Comparison of ENCODE assay signal across 14 cellular contexts in the genomic region with DNA sequence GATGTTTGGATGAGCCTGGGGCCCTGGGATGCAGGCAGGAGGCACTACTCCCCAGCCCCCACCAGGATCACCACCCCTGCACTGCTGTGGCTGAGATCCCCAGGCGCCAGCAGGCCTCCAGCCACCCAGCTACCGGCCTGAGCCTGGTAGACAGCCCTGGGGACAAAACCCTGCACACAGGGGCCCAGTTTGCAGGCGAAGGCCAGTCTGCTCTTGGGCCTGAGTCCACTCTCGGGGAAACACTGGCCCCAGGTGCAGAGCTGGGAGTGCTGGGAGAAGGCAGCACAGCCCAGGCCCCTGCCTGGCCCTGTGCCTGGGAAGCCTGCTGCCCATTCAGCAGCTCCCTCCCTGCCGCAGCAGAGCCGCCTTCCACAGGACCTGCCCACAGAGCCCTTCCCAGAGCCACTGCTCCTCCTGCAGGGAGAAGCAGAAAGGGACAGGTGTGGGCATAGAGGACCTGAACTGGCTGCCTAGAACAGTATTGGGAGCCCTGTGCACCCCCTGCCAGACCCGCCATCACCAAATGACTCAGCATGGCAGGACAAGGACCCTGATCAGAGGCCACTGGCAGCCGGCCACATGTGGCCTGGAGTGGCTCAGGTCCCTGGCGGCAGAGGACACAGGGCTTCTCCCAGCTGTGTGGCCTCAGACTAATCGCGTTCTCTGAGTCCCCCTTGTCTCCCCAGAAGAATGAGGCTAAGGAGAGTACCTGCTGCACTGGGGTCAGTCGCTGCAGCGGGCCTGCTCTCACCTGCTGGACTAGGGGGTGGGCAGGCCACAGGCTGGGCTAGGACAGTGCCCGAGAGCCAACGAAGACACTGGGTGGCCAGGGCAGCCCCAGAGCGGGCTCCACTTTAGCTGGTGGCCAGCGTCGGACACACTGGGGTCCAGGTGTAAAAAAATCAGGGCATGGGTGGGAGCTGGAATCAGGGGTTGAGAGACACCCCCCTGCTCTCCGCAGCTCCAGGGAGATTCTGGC. TPM values are rescaled to one million over a fixed set of nuclear protein-coding genes. Genes with fewer than 3 reads are reported as not detected.
A peak's percentile ranks its signal among the peaks of the same experiment; 100 is the strongest.
DNase-seq lines count a peak whose midpoint lies in the region; ATAC-seq and TF ChIP-seq lines count a peak whose summit lies in the region.
"Had no signal": no experiment of that assay in that cellular context is flagged by ENCODE, and none has a peak within 500 bp of the region (broad histone marks: within the 10 kb centered on the region; RNA-seq: fewer than 3 reads in every experiment).

No MANE protein-coding gene starts in this region.

- peak in 1 of 12 donors; percentile 9 for TF ChIP-seq CTCF in heart left ventricle (IDR thresholded peaks at IDR 0.05)
- no peak for TF ChIP-seq CTCF in fibroblast of lung (conservative IDR thresholded peaks at IDR 0.05 in 1 of 2, IDR thresholded peaks at IDR 0.05 in 1 of 2; ENCODE audit: low read depth in 1 of 2, low read length in 2 of 2)
- TF ChIP-seq CTCF in transverse colon (IDR thresholded peaks at IDR 0.05) = peak in 4 of 5 experiments; percentile 21 to 54 (median 34)
- no peak for TF ChIP-seq CTCF in psoas muscle (IDR thresholded peaks at IDR 0.05)

- H3K9ac ChIP-seq in fibroblast of lung (ENCODE audit: insufficient read depth, low read length) = no peak overlapping the region

- 65 to 72% (median 70%) methylated on average over 16 to 19 of the region's 19 CpGs for WGBS in heart left ventricle, 4 donors
- WGBS in transverse colon (ENCODE audit: low coverage in 1 of 2), 2 donors = 77% methylated on average over 17 of the region's 19 CpGs; no CpG with 5 or more reads in 1 of the 2 donors
- WGBS in psoas muscle, 3 donors = 62 to 70% (median 68%) methylated on average over 19 of the region's 19 CpGs

- no peak overlapping the region for H3K4me3 ChIP-seq in heart left ventricle
- no peak overlapping the region for H3K4me3 ChIP-seq in fibroblast of lung (replicated peaks in 1 of 4; ENCODE audit: control extremely low read depth in 1 of 4, insufficient read depth in 1 of 4, low read depth in 3 of 4, low read length in 4 of 4)
- no peak overlapping the region for H3K4me3 ChIP-seq in transverse colon
- H3K4me3 ChIP-seq in psoas muscle = no peak overlapping the region
- H3K4me3 ChIP-seq: dorsolateral prefrontal cortex had no signal

- peaks cover 0 to 8% (median under 1%) of the 10 kb centered on the region in 9 donors for H3K36me3 ChIP-seq in heart left ventricle
- no peaks in the 10 kb centered on the region for H3K36me3 ChIP-seq in fibroblast of lung (ENCODE audit: control insufficient read depth, insufficient read depth, low read length)
- H3K36me3 ChIP-seq in transverse colon = no peaks in the 10 kb centered on the region
- H3K36me3 ChIP-seq in psoas muscle (ENCODE audit: insufficient read depth in 1 of 2, low read depth in 1 of 2) = peaks cover 0 to 8% of the 10 kb centered on the region in 2 donors

- H3K4me1 ChIP-seq in heart left ventricle (peaks cover 0 to 12% (median 7%) of the 10 kb centered on the region in 12 donors), fibroblast of lung (ENCODE audit: control insufficient read depth, extremely low read depth, insufficient read depth, low read length) (no peaks in the 10 kb centered on the region), transverse colon (peaks cover 4 to 14% (median 8%) of the 10 kb centered on the region in 4 donors), psoas muscle (peaks cover 3% of the 10 kb centered on the region)

- in situ Hi-C loops in transverse colon (cut with MboI; ENCODE audit: low pct_ligation_motif_present in 1 of 4, low pct_unique_long_range_greater_than_20kb in 1 of 4, low sequenced_read_pairs in 3 of 4) = loop anchor here in 1 of 4 donors (5.0 kb wide), 1 partner anchor 70 kb away; no protein-coding TSS in a partner anchor

- H3K9me3 ChIP-seq in heart left ventricle = no peaks in the 10 kb centered on the region
- no peaks in the 10 kb centered on the region for H3K9me3 ChIP-seq in fibroblast of lung (ENCODE audit: control insufficient read depth, insufficient read depth, low read depth, low read length)
- H3K9me3 ChIP-seq in transverse colon = no peaks in the 10 kb centered on the region
- no peaks in the 10 kb centered on the region for H3K9me3 ChIP-seq in psoas muscle

- TF ChIP-seq POLR2A in heart left ventricle (IDR thresholded peaks at IDR 0.05) (no peak), transverse colon (IDR thresholded peaks at IDR 0.05) (no peak)

- H3K4me2 ChIP-seq in fibroblast of lung (ENCODE audit: extremely low read depth, insufficient read depth, low read length) = no peak overlapping the region

- intact Hi-C loops in heart left ventricle (cut with DNase I) (loop anchor here in 1 of 10 donors (5.0 kb wide), 1 partner anchor 70 kb away; no protein-coding TSS in a partner anchor), left cardiac atrium (cut with DNase I) (no loop called here), transverse colon (cut with DNase I; ENCODE audit: low total_unique reads) (no loop called here), psoas muscle (cut with DNase I) (loop anchor here (5.0 to 10.0 kb wide), 2 partner anchors 70 to 318 kb away; a partner anchor contains a TSS)

- DNase-seq in heart left ventricle = peak in 1 of 5 donors; percentile 54
- no peak for DNase-seq in left cardiac atrium
- peak; percentile 69 for DNase-seq in RPMI8226
- peak; percentile 5 to 23 for DNase-seq in fibroblast of lung (ENCODE audit: low read depth in 2 of 2)
- DNase-seq in transverse colon = peak; percentile 66
- DNase-seq in AG08395 (ENCODE audit: low spot score) = no peak
- DNase-seq in hepatic stellate cell (ENCODE audit: low spot score) = no peak
- DNase-seq in psoas muscle = no peak
- DNase-seq: activated T-cell treated with anti-CD3 and anti-CD28 coated beads, Interleukin-2, amount 50 U/mL, for 24 hours; dorsolateral prefrontal cortex; NCI-H187; T-helper 2 cell had no signal

- H3K27ac ChIP-seq in heart left ventricle = no peak overlapping the region
- no peak overlapping the region for H3K27ac ChIP-seq in fibroblast of lung (ENCODE audit: insufficient read depth, low read length)
- no peak overlapping the region for H3K27ac ChIP-seq in transverse colon
- no peak overlapping the region for H3K27ac ChIP-seq in psoas muscle
- H3K27ac ChIP-seq: dorsolateral prefrontal cortex had no signal

- H2AFZ ChIP-seq in fibroblast of lung (ENCODE audit: low read length) = no peak overlapping the region

- no peaks in the 10 kb centered on the region for H3K79me2 ChIP-seq in fibroblast of lung (ENCODE audit: control insufficient read depth, insufficient read depth, low read length)

- H3K27me3 ChIP-seq in heart left ventricle (no peaks in the 10 kb centered on the region), fibroblast of lung (ENCODE audit: control insufficient read depth, insufficient read depth, low read length) (no peaks in the 10 kb centered on the region), transverse colon (no peaks in the 10 kb centered on the region), psoas muscle (ENCODE audit: insufficient read depth in 3 of 3, low read length in 2 of 3) (no peaks in the 10 kb centered on the region)
- H3K27me3 ChIP-seq: dorsolateral prefrontal cortex had no signal

- peak in 3 of 4 donors; percentile 7 to 51 (median 15) for ATAC-seq in heart left ventricle
- no peak for ATAC-seq in left cardiac atrium
- no peak for ATAC-seq in psoas muscle

- no peaks in the 10 kb centered on the region for H4K20me1 ChIP-seq in fibroblast of lung (ENCODE audit: control insufficient read depth, extremely low read depth, insufficient read depth, low read length)

- TF ChIP-seq EP300 in transverse colon (IDR thresholded peaks at IDR 0.05; ENCODE audit: low read depth) = no peak

RNA-seq across cellular contexts. Expression of a gene that starts 10.7 kb away (rescaled TPM):
- total RNA-seq in heart left ventricle (10 to 100 TPM; 12.4 to 49.2 (median 31.1) TPM), left cardiac atrium (10 to 100 TPM; 23.6 to 30.8 TPM), fibroblast of lung (5.6 and 7.1 TPM in 2 replicates), transverse colon (10 to 100 TPM; 13.9 to 56.5 (median 29.3) TPM), psoas muscle (10 to 100 TPM; 44.2 to 65.3 (median 53.2) TPM)
- polyA plus RNA-seq in heart left ventricle (10 to 100 TPM; 48.4 to 70.2 TPM), fibroblast of lung (21.4 and 25.6 TPM in 2 replicates), psoas muscle (10 to 100 TPM; 50.4 to 83.4 (median 76.1) TPM)
- polyA plus RNA-seq in fibroblast of lung (2012) = 28.2 and 34.8 TPM in 2 replicates
- polyA minus RNA-seq in fibroblast of lung (ENCODE audit: low replicate concordance) = 42.3 and 45.5 TPM in 2 replicates

RNA-seq across cellular contexts. Expression of a gene that starts 14.1 kb away (rescaled TPM):
- not detected for total RNA-seq in heart left ventricle
- not detected for polyA plus RNA-seq in heart left ventricle
- not detected for total RNA-seq in left cardiac atrium
- not detected in 2 replicates for total RNA-seq in fibroblast of lung
- not detected in 2 replicates for polyA plus RNA-seq in fibroblast of lung
- not detected in 2 replicates for polyA plus RNA-seq in fibroblast of lung (2012)
- polyA minus RNA-seq in fibroblast of lung (ENCODE audit: low replicate concordance) = not detected in 2 replicates
- total RNA-seq in transverse colon = 1 to 10 TPM in 2 of 4 donors, under 1 TPM in 1, not detected in 1; 1.00 to 4.4 (median 1.1) TPM
- total RNA-seq in psoas muscle = not detected
- polyA plus RNA-seq in psoas muscle = not detected
- total RNA-seq: dorsolateral prefrontal cortex, posterior vena cava had no signal
- polyA plus RNA-seq: CD14-positive monocyte had no signal

RNA-seq across cellular contexts. Expression of a gene that starts 22.1 kb away (rescaled TPM):
- total RNA-seq in heart left ventricle = 100 to 1,000 TPM; 117 to 279 (median 216) TPM
- polyA plus RNA-seq in heart left ventricle = 100 to 1,000 TPM in 1 of 2 donors, 10 to 100 TPM in 1; 86.5 to 180 TPM
- 10 to 100 TPM; 33.4 to 78.2 TPM for total RNA-seq in left cardiac atrium
- not detected in 2 replicates for total RNA-seq in fibroblast of lung
- polyA plus RNA-seq in fibroblast of lung = not detected in 2 replicates
- polyA plus RNA-seq in fibroblast of lung (2012) = 0.05 TPM in 1 of 2 replicates, not detected in the other
- not detected in 2 replicates for polyA minus RNA-seq in fibroblast of lung (ENCODE audit: low replicate concordance)
- under 1 TPM in 1 of 4 donors, not detected in 3; 0.55 TPM for total RNA-seq in transverse colon
- 100 to 1,000 TPM; 205 to 296 (median 233) TPM for total RNA-seq in psoas muscle
- polyA plus RNA-seq in psoas muscle = 100 to 1,000 TPM; 116 to 315 (median 188) TPM
- total RNA-seq: posterior vena cava had no signal
- polyA plus RNA-seq: CD14-positive monocyte had no signal

RNA-seq across cellular contexts. Expression of a gene that starts 27.0 kb away (rescaled TPM):
- total RNA-seq in heart left ventricle (1,000 to 10,000 TPM in 2 of 9 donors, 100 to 1,000 TPM in 7; 316 to 1,519 (median 542) TPM), left cardiac atrium (100 to 1,000 TPM; 411 to 435 TPM), fibroblast of lung (149 TPM in 2 replicates), transverse colon (100 to 1,000 TPM; 137 to 496 (median 250) TPM), psoas muscle (100 to 1,000 TPM; 350 to 465 (median 373) TPM)
- polyA plus RNA-seq in heart left ventricle (1,000 to 10,000 TPM in 1 of 2 donors, 100 to 1,000 TPM in 1; 732 to 1,618 TPM), fibroblast of lung (123 and 152 TPM in 2 replicates), psoas muscle (100 to 1,000 TPM; 753 to 870 (median 797) TPM)
- 198 and 264 TPM in 2 replicates for polyA plus RNA-seq in fibroblast of lung (2012)
- 113 and 143 TPM in 2 replicates for polyA minus RNA-seq in fibroblast of lung (ENCODE audit: low replicate concordance)

RNA-seq across cellular contexts. Expression of a gene that starts 32.3 kb away (rescaled TPM):
- total RNA-seq in heart left ventricle = 1,000 to 10,000 TPM in 4 of 9 donors, 100 to 1,000 TPM in 5; 673 to 1,554 (median 968) TPM
- polyA plus RNA-seq in heart left ventricle = 1,000 to 10,000 TPM; 1,419 to 2,484 TPM
- 1,000 to 10,000 TPM; 1,152 to 1,209 TPM for total RNA-seq in left cardiac atrium
- total RNA-seq in fibroblast of lung = 2,596 and 3,027 TPM in 2 replicates
- 1,683 and 2,648 TPM in 2 replicates for polyA plus RNA-seq in fibroblast of lung
- 3,087 and 4,723 TPM in 2 replicates for polyA plus RNA-seq in fibroblast of lung (2012)
- polyA minus RNA-seq in fibroblast of lung (ENCODE audit: low replicate concordance) = 5,130 and 5,630 TPM in 2 replicates
- 1,000 to 10,000 TPM in 3 of 4 donors, 100 to 1,000 TPM in 1; 896 to 2,085 (median 1,613) TPM for total RNA-seq in transverse colon
- total RNA-seq in psoas muscle = 1,000 to 10,000 TPM; 1,044 to 1,902 (median 1,426) TPM
- polyA plus RNA-seq in psoas muscle = 1,000 to 10,000 TPM; 2,097 to 3,940 (median 2,652) TPM

Comparison
In these comparisons a context has a peak if more than half of its experiments do, and no peak if none do; other contexts are left out.
1. ATAC-seq: peak in heart left ventricle (3 of 4); none in left cardiac atrium (0 of 2) and psoas muscle (0 of 4).
2. DNase-seq: peak in RPMI8226 (single experiment), fibroblast of lung (2 of 2) and transverse colon (single experiment); none in left cardiac atrium (single experiment), AG08395 (single experiment), hepatic stellate cell (single experiment) and psoas muscle (0 of 2).
3. CTCF ChIP-seq: peak in transverse colon (4 of 5); none in fibroblast of lung (0 of 2) and psoas muscle (single experiment).
4. RNA of a gene that starts 22.1 kb away (total RNA-seq): 205 to 296 TPM in psoas muscle, 117 to 279 TPM in heart left ventricle and 33.4 to 78.2 TPM in left cardiac atrium; not detected in fibroblast of lung and 0.55 TPM in transverse colon; every median in the first group is over 10 times any median in the second.
5. intact Hi-C loops: an anchor here in psoas muscle (5.0 to 10.0 kb wide); none called in left cardiac atrium and transverse colon.